In the genomic region with DNA sequence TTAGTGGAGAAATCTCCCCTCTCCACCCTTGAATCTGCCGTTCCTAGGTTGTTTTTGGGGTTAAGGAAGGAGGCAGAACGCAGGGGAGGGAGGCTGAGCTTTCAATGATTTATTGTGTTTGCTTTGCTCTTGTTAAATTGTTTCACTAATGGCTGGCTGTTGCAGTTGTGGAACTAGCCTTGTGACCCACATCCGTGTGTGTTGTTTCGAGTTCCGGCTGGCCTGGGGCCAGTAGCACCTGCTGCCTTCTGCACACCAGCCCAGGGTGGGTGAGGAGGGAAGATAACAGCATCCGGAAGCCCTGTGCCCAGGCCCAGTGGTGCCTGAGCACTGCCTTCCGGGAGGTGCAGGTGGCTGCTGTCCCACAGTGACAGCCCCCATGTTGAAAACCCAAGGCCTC, we compare ENCODE assay signal across 8 cellular contexts. TPM values are rescaled to one million over a fixed set of nuclear protein-coding genes. Genes with fewer than 3 reads are reported as not detected.
A peak's percentile ranks its signal among the peaks of the same experiment; 100 is the strongest.
DNase-seq lines count a peak whose midpoint lies in the region; ATAC-seq and TF ChIP-seq lines count a peak whose summit lies in the region.

No MANE protein-coding gene starts in this region.

- H3K36me3 ChIP-seq in upper lobe of right lung (no peaks in the 10 kb centered on the region), H7 (replicated peaks; ENCODE audit: control insufficient read depth, insufficient read depth, low read length) (no peaks in the 10 kb centered on the region; the same call in none of the 2 replicates)

- H3K4me1 ChIP-seq in upper lobe of right lung: peaks cover 50% of the 10 kb centered on the region

- peak overlapping the region; percentile 72 for H3K27ac Mint-ChIP-seq in T-helper 2 cell treated with Interferon-gamma antibody and Interleukin-4, amounts not matched to agents 5 μg/mL and 100 μg/mL, for 36 hours

- no peaks in the 10 kb centered on the region for H3K27me3 Mint-ChIP-seq in T-helper 2 cell treated with Interferon-gamma antibody and Interleukin-4, amounts not matched to agents 5 μg/mL and 100 μg/mL, for 36 hours (ENCODE audit: low read depth)

- peak; percentile 76 for DNase-seq in GM12864 (ENCODE audit: low read depth)
- DNase-seq in T-helper 2 cell treated with Interferon-gamma antibody and Interleukin-4, amounts not matched to agents 5 μg/mL and 100 μg/mL, for 36 hours (ENCODE audit: low spot score): no peak
- DNase-seq in upper lobe of right lung: peak; percentile 93
- DNase-seq in H7: no peak
- no peak for DNase-seq in SK-N-DZ (ENCODE audit: low spot score)

- H3K9me3 ChIP-seq in upper lobe of right lung: no peaks in the 10 kb centered on the region

- H3K36me3 Mint-ChIP-seq in T-helper 2 cell treated with Interferon-gamma antibody and Interleukin-4, amounts not matched to agents 5 μg/mL and 100 μg/mL, for 36 hours (ENCODE audit: low read depth): peaks cover 3% of the 10 kb centered on the region

- H3K27ac ChIP-seq in layer of hippocampus (ENCODE audit: low read depth, low read length) (peak overlapping the region; percentile 42), upper lobe of right lung (peak overlapping the region; percentile 92)

- peaks cover 23% of the 10 kb centered on the region for H3K4me1 Mint-ChIP-seq in T-helper 2 cell treated with Interferon-gamma antibody and Interleukin-4, amounts not matched to agents 5 μg/mL and 100 μg/mL, for 36 hours (ENCODE audit: low read depth)

- no peaks in the 10 kb centered on the region for H3K27me3 ChIP-seq in layer of hippocampus (ENCODE audit: control insufficient read depth, insufficient read depth, low read length)
- H3K27me3 ChIP-seq in upper lobe of right lung: no peaks in the 10 kb centered on the region
- no peaks in the 10 kb centered on the region for H3K27me3 ChIP-seq in H7 (ENCODE audit: control insufficient read depth, insufficient read depth, low read length)

- ATAC-seq in GM19455 (IDR thresholded peaks at IDR 0.05; ENCODE audit: unreplicated experiment): peak; percentile 65
- peak; percentile 67 for ATAC-seq in HG03457 (IDR thresholded peaks at IDR 0.05; ENCODE audit: unreplicated experiment)
- peak; percentile 73 for ATAC-seq in upper lobe of right lung

- H3K4me3 ChIP-seq in GM12864 (ENCODE audit: low read depth, low read length) (peak overlapping the region; percentile 93), upper lobe of right lung (peak overlapping the region; percentile 19), H7 (ENCODE audit: insufficient read depth, low read depth, low read length) (no peak overlapping the region)

- H3K9me3 Mint-ChIP-seq in T-helper 2 cell treated with Interferon-gamma antibody and Interleukin-4, amounts not matched to agents 5 μg/mL and 100 μg/mL, for 36 hours: no peaks in the 10 kb centered on the region

- peak overlapping the region; percentile 54 for H3K4me3 Mint-ChIP-seq in T-helper 2 cell treated with Interferon-gamma antibody and Interleukin-4, amounts not matched to agents 5 μg/mL and 100 μg/mL, for 36 hours

- intact Hi-C loops in upper lobe of right lung (cut with DNase I): no loop called here

- TF ChIP-seq CTCF in GM12864 (IDR thresholded peaks at IDR 0.05; ENCODE audit: low read depth, low read length, missing control alignments) (no peak), upper lobe of right lung (IDR thresholded peaks at IDR 0.05) (no peak)

RNA-seq across cellular contexts. Expression of a gene that starts 3.6 kb away (rescaled TPM):
- total RNA-seq in upper lobe of right lung: 186 TPM
- 97.7 and 102 TPM in 2 replicates for total RNA-seq in H7 (2014; rRNA removed; shearing (Covaris generic))
- 114 and 117 TPM in 2 replicates for polyA plus RNA-seq in SK-N-DZ (2014; cell fraction: cytosol; rRNA removed)
- 53.9 and 54.7 TPM in 2 replicates for polyA plus RNA-seq in SK-N-DZ (2014; cell fraction: nucleus; rRNA removed)

Comparison
In these comparisons a context has a peak if more than half of its experiments do, and no peak if none do; other contexts are left out.
1. DNase-seq: peak in GM12864 (single experiment) and upper lobe of right lung (single experiment); none in T-helper 2 cell treated with Interferon-gamma antibody and Interleukin-4, amounts not matched to agents 5 μg/mL and 100 μg/mL, for 36 hours (single experiment), H7 (single experiment) and SK-N-DZ (single experiment).
2. Peak in every context shown above with its lines, with median percentiles within 50 percentile points of each other: ATAC-seq.